In genomic region chr20:48824830-48825550, GRCh38 we compare ENCODE assay signal across 1 cellular context.
TF ChIP-seq lines count a peak whose summit lies in the region.

No MANE protein-coding gene starts in this region.

TF ChIP-seq in SK-N-SH, 30 proteins besides CTCF, POLR2A, EP300 and RAD21 (continued from another document):
- no peak for TF ChIP-seq USF2 (IDR thresholded peaks at IDR 0.05; ENCODE audit: borderline replicate concordance, low read depth, low read length)
- no peak for TF ChIP-seq USF1 (IDR thresholded peaks at IDR 0.05; ENCODE audit: borderline replicate concordance, low read depth)
- no peak for TF ChIP-seq ELF1 (IDR thresholded peaks at IDR 0.05)
- no peak for TF ChIP-seq TEAD4 (IDR thresholded peaks at IDR 0.05; ENCODE audit: borderline replicate concordance, insufficient read depth)
- TF ChIP-seq FOSL2 (IDR thresholded peaks at IDR 0.05; ENCODE audit: borderline replicate concordance, low read depth), result no peak
